ENCODE assay signal across 8 cellular contexts in the genomic region with DNA sequence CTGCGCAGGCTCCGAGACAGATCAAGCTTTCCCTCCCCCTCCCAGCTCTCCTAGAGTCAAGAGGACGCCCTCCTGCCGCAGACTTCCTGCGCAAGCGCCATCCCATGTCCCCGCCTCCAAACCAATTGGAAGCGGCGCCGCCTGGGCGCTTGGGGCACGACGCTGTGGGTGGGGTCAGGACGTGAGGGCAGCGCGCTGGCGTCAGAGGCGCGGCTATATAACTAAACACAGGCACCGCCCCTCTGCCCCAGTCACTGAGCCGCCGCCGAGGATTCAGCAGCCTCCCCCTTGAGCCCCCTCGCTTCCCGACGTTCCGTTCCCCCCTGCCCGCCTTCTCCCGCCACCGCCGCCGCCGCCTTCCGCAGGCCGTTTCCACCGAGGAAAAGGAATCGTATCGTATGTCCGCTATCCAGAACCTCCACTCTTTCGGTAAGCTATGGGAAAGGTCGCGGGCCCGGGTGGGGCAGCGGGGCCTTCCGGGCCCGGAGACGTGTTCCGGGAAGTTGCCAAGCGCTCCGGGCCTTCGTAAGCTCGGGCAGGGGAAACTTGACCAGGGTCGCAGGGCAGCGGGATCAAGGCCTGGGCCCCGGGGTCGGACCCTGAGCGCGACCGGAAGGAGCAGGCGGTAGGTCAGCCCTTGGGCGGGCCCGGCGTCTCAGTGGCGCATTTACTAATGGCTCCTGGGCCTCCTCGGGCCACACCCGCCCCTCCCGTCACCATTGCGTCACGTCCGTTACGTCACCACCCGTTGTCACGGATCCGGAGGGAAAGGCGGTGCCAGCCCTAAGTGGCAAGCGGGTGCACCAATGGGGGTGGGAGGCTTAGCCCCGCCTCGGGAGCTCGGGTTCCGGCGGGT. TPM values are rescaled to one million over a fixed set of nuclear protein-coding genes. Genes with fewer than 3 reads are reported as not detected.
A peak's percentile ranks its signal among the peaks of the same experiment; 100 is the strongest.
DNase-seq lines count a peak whose midpoint lies in the region; ATAC-seq, FAIRE-seq and TF ChIP-seq lines count a peak whose summit lies in the region.

EIF1 (plus strand) TSS at position 245 of the 856 bp plus-strand sequence; CDS start at position 399, 154 bp downstream.

- peak within 1 kb of the TSS; percentile 94 for H3K4me3 Mint-ChIP-seq in activated naive CD8-positive, alpha-beta T cell treated with anti-CD3 and anti-CD28 coated beads, Interleukin-2, amount 50 U/mL, for 24 hours

- TF ChIP-seq CTCF in GM12865 (IDR thresholded peaks at IDR 0.05; ENCODE audit: insufficient read depth, low read depth, low read length, missing control alignments) = no peak
- no peak for TF ChIP-seq CTCF in pancreas (IDR thresholded peaks at IDR 0.05)
- TF ChIP-seq CTCF in tibial artery (IDR thresholded peaks at IDR 0.05) = no peak

- H3K4me3 ChIP-seq in GM12865 (ENCODE audit: low read depth, low read length) (peak within 1 kb of the TSS; percentile 88), pancreas (peak within 1 kb of the TSS; percentile 59 to 85 (median 74)), tibial artery (peak within 1 kb of the TSS; percentile 86 to 100)

- peaks cover 41% of the 10 kb centered on the region for H3K4me1 Mint-ChIP-seq in activated naive CD8-positive, alpha-beta T cell treated with anti-CD3 and anti-CD28 coated beads, Interleukin-2, amount 50 U/mL, for 24 hours

- peak; percentile 47 for FAIRE-seq in pancreas (lab: Jason Lieb, UNC)

- H3K27me3 ChIP-seq in pancreas = no peaks in the 10 kb centered on the region
- no peaks in the 10 kb centered on the region for H3K27me3 ChIP-seq in tibial artery

- H3K9me3 Mint-ChIP-seq in activated naive CD8-positive, alpha-beta T cell treated with anti-CD3 and anti-CD28 coated beads, Interleukin-2, amount 50 U/mL, for 24 hours = no peaks in the 10 kb centered on the region

- ATAC-seq in HG02763 (IDR thresholded peaks at IDR 0.05; ENCODE audit: unreplicated experiment) (peak; percentile 78), Right ventricle myocardium inferior (peak; percentile 91), pancreas (peak; percentile 81 to 92 (median 84))
- peak; percentile 79 for ATAC-seq in activated naive CD8-positive, alpha-beta T cell treated with anti-CD3 and anti-CD28 coated beads, Interleukin-2, amount 50 U/mL, for 24 hours

- no peaks in the 10 kb centered on the region for H3K9me3 ChIP-seq in pancreas
- H3K9me3 ChIP-seq in tibial artery = no peaks in the 10 kb centered on the region

- intact Hi-C loops in Right ventricle myocardium inferior (cut with DNase I) (no loop called here), pancreas (cut with DNase I) (no loop called here), tibial artery (cut with DNase I; ENCODE audit: low total_unique reads) (no loop called here)

- H3K27me3 Mint-ChIP-seq in activated naive CD8-positive, alpha-beta T cell treated with anti-CD3 and anti-CD28 coated beads, Interleukin-2, amount 50 U/mL, for 24 hours = no peaks in the 10 kb centered on the region

- H3K36me3 ChIP-seq in pancreas (peaks cover 19 to 43% (median 40%) of the 10 kb centered on the region in 3 donors), tibial artery (peaks cover 44 to 45% (median 45%) of the 10 kb centered on the region in 3 donors)

- H3K27ac Mint-ChIP-seq in activated naive CD8-positive, alpha-beta T cell treated with anti-CD3 and anti-CD28 coated beads, Interleukin-2, amount 50 U/mL, for 24 hours = peak within 1 kb of the TSS; percentile 94

- WGBS in pancreas, 2 donors = 0 to 1% methylated on average over 75 to 81 of the region's 81 CpGs

- H3K4me1 ChIP-seq in pancreas = peaks cover 30 to 34% (median 31%) of the 10 kb centered on the region in 3 donors
- peaks cover 0 to 32% (median 23%) of the 10 kb centered on the region in 4 donors for H3K4me1 ChIP-seq in tibial artery

- H3K27ac ChIP-seq in pancreas = peak within 1 kb of the TSS; percentile 100
- H3K27ac ChIP-seq in tibial artery = peak within 1 kb of the TSS; percentile 100

- DNase-seq in GM12865 (ENCODE audit: low read depth) (peak; percentile 100), NCI-H1417 treated with DMSO at 0.1 percent for 48 hours (lab: John Stamatoyannopoulos, UW) (peak; percentile 95), SW480 (ENCODE audit: low spot score) (peak; percentile 99), Right ventricle myocardium inferior (ENCODE audit: missing footprints) (peak; percentile 100), pancreas (peak; percentile 99 to 100 (median 100)), tibial artery (peak; percentile 99 to 100)
- DNase-seq in activated naive CD8-positive, alpha-beta T cell treated with anti-CD3 and anti-CD28 coated beads, Interleukin-2, amount 50 U/mL, for 24 hours = peak; percentile 100

- peaks cover 49% of the 10 kb centered on the region for H3K36me3 Mint-ChIP-seq in activated naive CD8-positive, alpha-beta T cell treated with anti-CD3 and anti-CD28 coated beads, Interleukin-2, amount 50 U/mL, for 24 hours (ENCODE audit: low read depth)

RNA-seq across cellular contexts. Expression of gene EIF1, which starts in this region (rescaled TPM):
- total RNA-seq in Right ventricle myocardium inferior = 1,166 TPM
- 100 to 1,000 TPM; 421 to 934 (median 592) TPM for total RNA-seq in pancreas
- 100 to 1,000 TPM; 316 to 590 TPM for polyA plus RNA-seq in pancreas

Comparison
In these comparisons a context has a peak if more than half of its experiments do, and no peak if none do; other contexts are left out.
1. Peak in every context shown above with its lines: DNase-seq, ATAC-seq, H3K4me3 ChIP-seq and H3K27ac ChIP-seq.